20 cellular contexts compared by ENCODE assay signal in genomic region chr10:6487919-6488318, GRCh38.
A peak's percentile ranks its signal among the peaks of the same experiment; 100 is the strongest.
DNase-seq lines count a peak whose midpoint lies in the region; ATAC-seq, FAIRE-seq and TF ChIP-seq lines count a peak whose summit lies in the region.
"Had no signal": no experiment of that assay in that cellular context is flagged by ENCODE, and none has a peak within 500 bp of the region (broad histone marks: within the 10 kb centered on the region; RNA-seq: fewer than 3 reads in every experiment).

No MANE protein-coding gene starts in this region.

- no peaks in the 10 kb centered on the region for H3K9me3 Mint-ChIP-seq in natural killer cell treated with Interleukin-12 subunit alpha and Interleukin-12 subunit beta and Interleukin-15 and Interleukin-18, amount 100 ng/mL, for 72 hours
- H3K9me3 Mint-ChIP-seq in natural killer cell: no peaks in the 10 kb centered on the region
- H3K9me3 Mint-ChIP-seq in CD4-positive, alpha-beta T cell: no peaks in the 10 kb centered on the region
- H3K9me3 Mint-ChIP-seq: CD4-positive, alpha-beta memory T cell; GM23338; HFFc6; IgD-negative memory B cell had no signal

- POLR2A ChIA-PET in GM12878 (lab: Charles Lee): interaction anchor here (0.6 to 1.6 kb wide), 2 partner anchors 8 to 192 kb away, joined by 3 to 8 read pairs; no protein-coding TSS in a partner anchor
- POLR2A ChIA-PET in CD4-positive, alpha-beta T cell (lab: Charles Lee): interaction anchor here (1.0 to 1.2 kb wide), 2 partner anchors 11 to 14 kb away, joined by 3 to 5 read pairs; no protein-coding TSS in a partner anchor

- BruUV-seq in GM12878 (replicated peaks; lab: Mats Ljungman, UMichigan): no TSS peak

- H4K20me1 ChIP-seq in GM12878 (ENCODE audit: control insufficient read depth, insufficient read depth): no peaks in the 10 kb centered on the region; the same call in 1 of the 2 replicates

- no peaks in the 10 kb centered on the region for H3K9me3 ChIP-seq in GM12878 (replicated peaks; ENCODE audit: control insufficient read depth, insufficient read depth, low read length)
- no peaks in the 10 kb centered on the region for H3K9me3 ChIP-seq in trophoblast cell (ENCODE audit: insufficient read depth, low read depth, low read length)
- H3K9me3 ChIP-seq in CD4-positive, alpha-beta T cell (ENCODE audit: control insufficient read depth, low read length): no peaks in the 10 kb centered on the region

- H3K27me3 Mint-ChIP-seq in natural killer cell treated with Interleukin-12 subunit alpha and Interleukin-12 subunit beta and Interleukin-15 and Interleukin-18, amount 100 ng/mL, for 72 hours: no peaks in the 10 kb centered on the region
- H3K27me3 Mint-ChIP-seq in natural killer cell (ENCODE audit: low read depth in 2 of 2): no peaks in the 10 kb centered on the region
- H3K27me3 Mint-ChIP-seq in CD4-positive, alpha-beta T cell: no peaks in the 10 kb centered on the region
- H3K27me3 Mint-ChIP-seq: CD4-positive, alpha-beta memory T cell had no signal

- DNase-seq in natural killer cell treated with Interleukin-12 subunit alpha and Interleukin-12 subunit beta and Interleukin-15 and Interleukin-18, amount 100 ng/mL, for 72 hours (ENCODE audit: low spot score): no peak
- DNase-seq in natural killer cell (no peak), GM12878 (ENCODE audit: low read depth, low spot score) (no peak), trophoblast cell (peak; percentile 33 to 50), posterior vena cava (ENCODE audit: low spot score) (no peak), retina (no peak)
- no peak for DNase-seq in CD4-positive, alpha-beta T cell
- DNase-seq: AML-193; CD4-positive, alpha-beta memory T cell; DMS153; DMS79; GDM1; HCEC 1CT; HFFc6 had no signal

- ATAC-seq in natural killer cell treated with Interleukin-12 subunit alpha and Interleukin-12 subunit beta and Interleukin-15 and Interleukin-18, amount 100 ng/mL, for 72 hours: no peak
- ATAC-seq in natural killer cell: no peak
- no peak for ATAC-seq in GM12878
- ATAC-seq in CD4-positive, alpha-beta T cell (ENCODE audit: poor library complexity): no peak
- ATAC-seq: GM23338 had no signal

- no peak overlapping the region for H2AFZ ChIP-seq in GM12878 (ENCODE audit: control insufficient read depth, low read depth, low read length)
- H2AFZ ChIP-seq in trophoblast cell (ENCODE audit: insufficient read depth, low read length, poor library complexity): no peak overlapping the region
- H2AFZ ChIP-seq: GM23338 had no signal

- RAD21 ChIA-PET in GM12878 (lab: Charles Lee; ENCODE audit: unreplicated experiment): interaction anchor here (0.6 to 1.1 kb wide), 3 partner anchors 19 to 291 kb away, joined by 3 to 4 read pairs (median 3); no protein-coding TSS in a partner anchor

- H3K27ac ChIP-seq in GM12878 (ENCODE audit: control insufficient read depth, insufficient read depth) (no peak overlapping the region), trophoblast cell (ENCODE audit: low read depth, low read length) (no peak overlapping the region)
- H3K27ac ChIP-seq in CD4-positive, alpha-beta T cell (ENCODE audit: low read depth, low read length): no peak overlapping the region
- H3K27ac ChIP-seq: C4-2B had no signal

- H4K91ac ChIP-seq in trophoblast cell (ENCODE audit: low read depth, low read length): no peak overlapping the region

- TF ChIP-seq EP300 in GM12878 (IDR thresholded peaks at IDR 0.05; ENCODE audit: borderline replicate concordance in 1 of 2, control insufficient read depth in 1 of 2, low read depth in 2 of 2, low read length in 2 of 2): no peak

- H4K8ac ChIP-seq in trophoblast cell (ENCODE audit: low read depth, low read length): no peak overlapping the region

- H3K18ac ChIP-seq in trophoblast cell (ENCODE audit: low read length): no peak overlapping the region

- H3K4me1 Mint-ChIP-seq in natural killer cell treated with Interleukin-12 subunit alpha and Interleukin-12 subunit beta and Interleukin-15 and Interleukin-18, amount 100 ng/mL, for 72 hours (ENCODE audit: low read depth in 2 of 2): peaks cover 21 to 73% of the 10 kb centered on the region in 2 donors
- peaks cover 21 to 27% of the 10 kb centered on the region in 2 donors for H3K4me1 Mint-ChIP-seq in natural killer cell
- peaks cover 33% of the 10 kb centered on the region for H3K4me1 Mint-ChIP-seq in CD4-positive, alpha-beta T cell (ENCODE audit: low read depth)

- H3K4me1 ChIP-seq in GM12878 (ENCODE audit: control insufficient read depth, insufficient read depth, low read length): no peaks in the 10 kb centered on the region
- no peaks in the 10 kb centered on the region for H3K4me1 ChIP-seq in trophoblast cell (ENCODE audit: control insufficient read depth in 1 of 2, insufficient read depth in 2 of 2, low read length in 2 of 2)

- CTCF ChIA-PET in GM12878 (lab: Yijun Ruan, JAX): interaction anchor here (1.2 to 1.4 kb wide), 4 partner anchors 9 to 93 kb away, joined by 3 to 4 read pairs (median 4); no protein-coding TSS in a partner anchor
- CTCF ChIA-PET in CD4-positive, alpha-beta T cell (lab: Charles Lee): interaction anchor here (0.6 to 1.1 kb wide), 3 partner anchors 8 to 178 kb away, joined by 3 to 4 read pairs (median 4); no protein-coding TSS in a partner anchor

- no peak for TF ChIP-seq RAD21 in GM12878 (IDR thresholded peaks at IDR 0.05; ENCODE audit: insufficient read depth, low read depth, low read length)

- H4K12ac ChIP-seq in trophoblast cell (ENCODE audit: low read depth, low read length): no peak overlapping the region

- in situ Hi-C loops in GM12878 (cut with MboI): no loop called here

- no peak overlapping the region for H2AK5ac ChIP-seq in trophoblast cell (ENCODE audit: low read length)

- no peak overlapping the region for H3K14ac ChIP-seq in trophoblast cell (ENCODE audit: low read length)

- intact Hi-C loops in natural killer cell (cut with micrococcal nuclease) (no loop called here), GM12878 (cut with micrococcal nuclease; ENCODE audit: unreplicated experiment) (no loop called here), posterior vena cava (cut with DNase I) (no loop called here)
- intact Hi-C loops in CD4-positive, alpha-beta T cell (cut with DNase I, micrococcal nuclease): no loop called here

- SMC1A ChIA-PET in GM12878 (lab: Charles Lee; ENCODE audit: uncharacterized antibody, unreplicated experiment): interaction anchor here (0.7 to 4.2 kb wide), 8 partner anchors 12 to 142 kb away, joined by 3 to 15 read pairs (median 4); no protein-coding TSS in a partner anchor

- no peaks in the 10 kb centered on the region for H3K79me1 ChIP-seq in trophoblast cell (ENCODE audit: low read length)

- no peak overlapping the region for H3K23ac ChIP-seq in trophoblast cell (ENCODE audit: low read length)

- H3K4me2 ChIP-seq in GM12878 (ENCODE audit: control insufficient read depth, insufficient read depth) (no peak overlapping the region), trophoblast cell (ENCODE audit: low read length) (no peak overlapping the region)
- H3K4me2 ChIP-seq: GM23338 had no signal

- no peak for FAIRE-seq in GM12878 (lab: Jason Lieb, UNC)
- FAIRE-seq: A204.1, H54, HTR-8/SVneo had no signal

- H3K36me3 Mint-ChIP-seq in natural killer cell treated with Interleukin-12 subunit alpha and Interleukin-12 subunit beta and Interleukin-15 and Interleukin-18, amount 100 ng/mL, for 72 hours: peaks cover 55% of the 10 kb centered on the region
- peaks cover 22% of the 10 kb centered on the region for H3K36me3 Mint-ChIP-seq in natural killer cell
- peaks cover 99% of the 10 kb centered on the region for H3K36me3 Mint-ChIP-seq in CD4-positive, alpha-beta T cell (ENCODE audit: low read depth)

- H3K4ac ChIP-seq in trophoblast cell (ENCODE audit: low read depth, low read length): no peak overlapping the region

- no peak overlapping the region for H3K9ac ChIP-seq in GM12878 (ENCODE audit: control insufficient read depth, insufficient read depth, low read length)
- no peak overlapping the region for H3K9ac ChIP-seq in trophoblast cell (ENCODE audit: low read length)

- H2BK5ac ChIP-seq in trophoblast cell (ENCODE audit: low read depth, low read length, poor library complexity): no peak overlapping the region

- WGBS in GM12878 (ENCODE audit: insufficient coverage, insufficient replicate concordance, low lambda C conversion rate, missing lambda C conversion rate): 64% methylated on average over 5 of the region's 5 CpGs
- WGBS in trophoblast cell (ENCODE audit: extremely low coverage, insufficient coverage, insufficient read length): no CpG with 5 or more reads among the region's 5 CpGs

- no peak overlapping the region for H3K4me3 ChIP-seq in GM12878
- no peak overlapping the region for H3K4me3 ChIP-seq in trophoblast cell (ENCODE audit: low read depth, low read length)
- H3K4me3 ChIP-seq: GM23338 had no signal

- no peak overlapping the region for H3K27ac Mint-ChIP-seq in natural killer cell treated with Interleukin-12 subunit alpha and Interleukin-12 subunit beta and Interleukin-15 and Interleukin-18, amount 100 ng/mL, for 72 hours
- H3K27ac Mint-ChIP-seq in natural killer cell: no peak overlapping the region
- no peak overlapping the region for H3K27ac Mint-ChIP-seq in CD4-positive, alpha-beta T cell
- H3K27ac Mint-ChIP-seq: GM23338, HFFc6, IgD-negative memory B cell had no signal

- no peak overlapping the region for H2BK12ac ChIP-seq in trophoblast cell (ENCODE audit: low read length)

- no peak overlapping the region for H2BK120ac ChIP-seq in trophoblast cell (ENCODE audit: insufficient read depth, low read length, poor library complexity)

- peak overlapping the region; percentile 12 for H3K4me3 Mint-ChIP-seq in natural killer cell treated with Interleukin-12 subunit alpha and Interleukin-12 subunit beta and Interleukin-15 and Interleukin-18, amount 100 ng/mL, for 72 hours
- no peak overlapping the region for H3K4me3 Mint-ChIP-seq in natural killer cell
- no peak overlapping the region for H3K4me3 Mint-ChIP-seq in CD4-positive, alpha-beta T cell
- H3K4me3 Mint-ChIP-seq: CD4-positive, alpha-beta memory T cell; GM23338; HFFc6; IgD-negative memory B cell had no signal

- H3K36me3 ChIP-seq in GM12878 (ENCODE audit: control insufficient read depth in 2 of 2, insufficient read depth in 2 of 2, low read length in 1 of 2): no peaks in the 10 kb centered on the region
- no peaks in the 10 kb centered on the region for H3K36me3 ChIP-seq in trophoblast cell (ENCODE audit: control insufficient read depth in 1 of 2, insufficient read depth in 2 of 2, low read length in 2 of 2)

- H3K27me3 ChIP-seq in GM12878 (replicated peaks in 1 of 2; ENCODE audit: control insufficient read depth in 2 of 2, insufficient read depth in 2 of 2, low read length in 1 of 2): no peaks in the 10 kb centered on the region; a peak in 1 of 4 replicates
- no peaks in the 10 kb centered on the region for H3K27me3 ChIP-seq in trophoblast cell (ENCODE audit: insufficient read depth, low read length)
- H3K27me3 ChIP-seq in CD4-positive, alpha-beta T cell (ENCODE audit: control insufficient read depth, insufficient read depth, low read length): no peaks in the 10 kb centered on the region

- TF ChIP-seq CTCF in natural killer cell (IDR thresholded peaks at IDR 0.05): no peak
- no peak for TF ChIP-seq CTCF in GM12878 (IDR thresholded peaks at IDR 0.05 in 2 of 3, conservative IDR thresholded peaks at IDR 0.05 in 1 of 3; ENCODE audit: control insufficient read depth in 2 of 3, extremely low read depth in 1 of 3, insufficient read depth in 1 of 3, low read depth in 3 of 3, low read length in 3 of 3)
- TF ChIP-seq CTCF in CD4-positive, alpha-beta T cell (IDR thresholded peaks at IDR 0.05): no peak

- no peak for TF ChIP-seq POLR2A in GM12878 (IDR thresholded peaks at IDR 0.05; ENCODE audit: low read depth, low read length)

- H3K79me2 ChIP-seq in GM12878 (ENCODE audit: control insufficient read depth, insufficient read depth, low read length) (no peaks in the 10 kb centered on the region), trophoblast cell (ENCODE audit: control insufficient read depth, insufficient read depth, low read length, poor library complexity) (no peaks in the 10 kb centered on the region)

Comparison
In these comparisons a context has a peak if more than half of its experiments do, and no peak if none do; other contexts are left out.
1. DNase-seq: peak in trophoblast cell (2 of 2); none in natural killer cell treated with Interleukin-12 subunit alpha and Interleukin-12 subunit beta and Interleukin-15 and Interleukin-18, amount 100 ng/mL, for 72 hours (single experiment), natural killer cell (single experiment), GM12878 (single experiment), CD4-positive, alpha-beta T cell (0 of 10), posterior vena cava (single experiment) and retina (single experiment).